In genomic region chr2:71860381-71860926, GRCh38 we compare ENCODE assay signal across 35 cellular contexts.
"Had no signal": no experiment of that assay in that cellular context is flagged by ENCODE, and none has a peak within 500 bp of the region (broad histone marks: within the 10 kb centered on the region; RNA-seq: fewer than 3 reads in every experiment).

No MANE protein-coding gene starts in this region.

- H3K4me1 ChIP-seq: adrenal gland, body of pancreas, esophagus squamous epithelium, gastroesophageal sphincter had no signal

- H3K27ac Mint-ChIP-seq: activated CD4-positive, alpha-beta memory T cell treated with anti-CD3 and anti-CD28 coated beads for 36 hours; activated CD4-positive, alpha-beta T cell treated with anti-CD3 and anti-CD28 coated beads for 36 hours; activated CD4-positive, alpha-beta T cell treated with anti-CD3 and anti-CD28 coated beads, Interleukin-2, amount 10 ng/mL, durations not matched to agents 24 days and 14 days; activated CD8-positive, alpha-beta memory T cell treated with anti-CD3 and anti-CD28 coated beads, Interleukin-2, amount 10 ng/mL, durations not matched to agents 7 days and 5 days; activated CD8-positive, alpha-beta T cell treated with anti-CD3 and anti-CD28 coated beads, Interleukin-2, amount 10 ng/mL, durations not matched to agents 7 days and 5 days; activated naive CD4-positive, alpha-beta T cell treated with anti-CD3 and anti-CD28 coated beads for 36 hours; activated naive CD4-positive, alpha-beta T cell treated with anti-CD3 and anti-CD28 coated beads, Interleukin-2, amount 50 U/mL, for 24 hours; activated naive CD8-positive, alpha-beta T cell treated with anti-CD3 and anti-CD28 coated beads for 36 hours; activated naive CD8-positive, alpha-beta T cell treated with anti-CD3 and anti-CD28 coated beads, Interleukin-2, amount 50 U/mL, for 24 hours; activated T-helper 1 cell treated with anti-CD3 and anti-CD28 coated beads, Interleukin-12 subunit alpha, Interleukin-12 subunit beta, Interleukin-2, Interleukin-4 antibody, amounts not matched to agents 30 ng/mL and 10 ng/mL and 1 ng/mL, durations not matched to agents 14 hours and 24 hours and 36 hours; activated T-helper 2 cell treated with anti-CD3 and anti-CD28 coated beads, Interferon-gamma antibody, Interleukin-2, Interleukin-4, amounts not matched to agents 10 μg/mL and 5 μg/mL and 100 μg/mL, durations not matched to agents 14 hours and 24 hours and 36 hours; effector memory CD8-positive, alpha-beta T cell; T-helper 17 cell; T-helper 2 cell treated with Interferon-gamma antibody and Interleukin-4, amounts not matched to agents 5 μg/mL and 100 μg/mL, for 36 hours had no signal

- H3K4me1 Mint-ChIP-seq: activated CD4-positive, alpha-beta T cell treated with anti-CD3 and anti-CD28 coated beads for 36 hours; activated CD4-positive, alpha-beta T cell treated with anti-CD3 and anti-CD28 coated beads, Interleukin-2, amount 10 ng/mL, durations not matched to agents 24 days and 14 days; activated CD8-positive, alpha-beta memory T cell treated with anti-CD3 and anti-CD28 coated beads, Interleukin-2, amount 10 ng/mL, durations not matched to agents 7 days and 5 days; activated naive CD4-positive, alpha-beta T cell treated with anti-CD3 and anti-CD28 coated beads, Interleukin-2, amount 50 U/mL, for 24 hours; activated naive CD8-positive, alpha-beta T cell treated with anti-CD3 and anti-CD28 coated beads for 36 hours; activated naive CD8-positive, alpha-beta T cell treated with anti-CD3 and anti-CD28 coated beads, Interleukin-2, amount 50 U/mL, for 24 hours; central memory CD8-positive, alpha-beta T cell; T-helper 17 cell had no signal

- DNase-seq: activated CD4-positive, alpha-beta memory T cell treated with anti-CD3 and anti-CD28 coated beads for 36 hours; activated CD4-positive, alpha-beta T cell treated with anti-CD3 and anti-CD28 coated beads for 36 hours; activated CD4-positive, alpha-beta T cell treated with anti-CD3 and anti-CD28 coated beads, Interleukin-2, amount 10 ng/mL, durations not matched to agents 24 days and 14 days; activated CD4-positive, CD25-positive, alpha-beta regulatory T cell; activated CD4-positive, CD25-positive, alpha-beta regulatory T cell treated with anti-CD3 and anti-CD28 coated beads, Interleukin-2, amount 50 U/mL, for 72 hours; activated CD8-positive, alpha-beta memory T cell treated with anti-CD3 and anti-CD28 coated beads, Interleukin-2, amount 10 ng/mL, durations not matched to agents 7 days and 5 days; activated CD8-positive, alpha-beta memory T cell treated with anti-CD3 and anti-CD28 coated beads, Interleukin-2, amount 50 U/mL, for 4 hours; activated CD8-positive, alpha-beta T cell treated with anti-CD3 and anti-CD28 coated beads, Interleukin-2, amount 10 ng/mL, durations not matched to agents 7 days and 5 days; activated effector memory CD4-positive, alpha-beta T cell treated with anti-CD3 and anti-CD28 coated beads, Interleukin-2, amount 50 U/mL, for 16 hours; activated naive CD4-positive, alpha-beta T cell treated with anti-CD3 and anti-CD28 coated beads for 36 hours; activated naive CD8-positive, alpha-beta T cell treated with anti-CD3 and anti-CD28 coated beads for 36 hours; activated naive CD8-positive, alpha-beta T cell treated with anti-CD3 and anti-CD28 coated beads, Interleukin-2, amount 50 U/mL, for 24 hours; activated T-cell treated with anti-CD3 and anti-CD28 coated beads, Interleukin-2, amount 50 U/mL, for 1 hour; activated T-cell treated with anti-CD3 and anti-CD28 coated beads, Interleukin-2, amount 50 U/mL, for 48 hours; amygdala; aorta; body of pancreas; cortex of kidney; dermis blood vessel endothelial cell; effector CD4-positive, alpha-beta T cell; effector memory CD8-positive, alpha-beta T cell; esophagus squamous epithelium; foreskin melanocyte; T-helper 1 cell; T-helper 17 cell; T1000 had no signal

- H3K27ac ChIP-seq: adrenal gland, body of pancreas, cardiac muscle cell, epithelial cell of prostate, esophagus squamous epithelium, gastroesophageal sphincter had no signal

- H3K4me3 ChIP-seq: adrenal gland, body of pancreas, cardiac muscle cell, esophagus squamous epithelium, gastroesophageal sphincter had no signal

- H3K36me3 Mint-ChIP-seq: activated CD4-positive, alpha-beta memory T cell treated with anti-CD3 and anti-CD28 coated beads for 36 hours; activated CD8-positive, alpha-beta memory T cell treated with anti-CD3 and anti-CD28 coated beads, Interleukin-2, amount 10 ng/mL, durations not matched to agents 7 days and 5 days; activated naive CD4-positive, alpha-beta T cell treated with anti-CD3 and anti-CD28 coated beads, Interleukin-2, amount 50 U/mL, for 24 hours; activated naive CD8-positive, alpha-beta T cell treated with anti-CD3 and anti-CD28 coated beads for 36 hours had no signal

- ATAC-seq: activated CD4-positive, alpha-beta T cell treated with anti-CD3 and anti-CD28 coated beads for 36 hours; activated CD8-positive, alpha-beta memory T cell treated with anti-CD3 and anti-CD28 coated beads, Interleukin-2, amount 10 ng/mL, durations not matched to agents 7 days and 5 days; activated CD8-positive, alpha-beta T cell treated with anti-CD3 and anti-CD28 coated beads, Interleukin-2, amount 10 ng/mL, durations not matched to agents 7 days and 5 days; activated naive CD8-positive, alpha-beta T cell treated with anti-CD3 and anti-CD28 coated beads, Interleukin-2, amount 50 U/mL, for 24 hours; body of pancreas; effector memory CD8-positive, alpha-beta T cell; gastroesophageal sphincter; T-helper 17 cell had no signal

- H3K36me3 ChIP-seq: adrenal gland, cardiac muscle cell, esophagus squamous epithelium, gastroesophageal sphincter had no signal

- H3K27me3 ChIP-seq: adrenal gland, body of pancreas, cardiac muscle cell, esophagus squamous epithelium had no signal

- H3K9me3 ChIP-seq: adrenal gland, body of pancreas had no signal

- H3K27me3 Mint-ChIP-seq: activated CD4-positive, alpha-beta T cell treated with anti-CD3 and anti-CD28 coated beads, Interleukin-2, amount 10 ng/mL, durations not matched to agents 24 days and 14 days; activated CD8-positive, alpha-beta memory T cell treated with anti-CD3 and anti-CD28 coated beads, Interleukin-2, amount 10 ng/mL, durations not matched to agents 7 days and 5 days had no signal

- H3K4me3 Mint-ChIP-seq: activated CD4-positive, alpha-beta memory T cell treated with anti-CD3 and anti-CD28 coated beads for 36 hours; activated CD4-positive, alpha-beta T cell treated with anti-CD3 and anti-CD28 coated beads for 36 hours; activated CD4-positive, alpha-beta T cell treated with anti-CD3 and anti-CD28 coated beads, Interleukin-2, amount 10 ng/mL, durations not matched to agents 24 days and 14 days; activated CD8-positive, alpha-beta memory T cell treated with anti-CD3 and anti-CD28 coated beads, Interleukin-2, amount 10 ng/mL, durations not matched to agents 7 days and 5 days; activated CD8-positive, alpha-beta T cell treated with anti-CD3 and anti-CD28 coated beads, Interleukin-2, amount 10 ng/mL, durations not matched to agents 7 days and 5 days; activated naive CD4-positive, alpha-beta T cell treated with anti-CD3 and anti-CD28 coated beads for 36 hours; activated naive CD4-positive, alpha-beta T cell treated with anti-CD3 and anti-CD28 coated beads, Interleukin-2, amount 50 U/mL, for 24 hours; activated naive CD8-positive, alpha-beta T cell treated with anti-CD3 and anti-CD28 coated beads for 36 hours; activated naive CD8-positive, alpha-beta T cell treated with anti-CD3 and anti-CD28 coated beads, Interleukin-2, amount 50 U/mL, for 24 hours; activated T-helper 1 cell treated with anti-CD3 and anti-CD28 coated beads, Interleukin-12 subunit alpha, Interleukin-12 subunit beta, Interleukin-2, Interleukin-4 antibody, amounts not matched to agents 30 ng/mL and 10 ng/mL and 1 ng/mL, durations not matched to agents 14 hours and 24 hours and 36 hours; central memory CD8-positive, alpha-beta T cell; effector memory CD8-positive, alpha-beta T cell; T-helper 17 cell; T-helper 2 cell treated with Interferon-gamma antibody and Interleukin-4, amounts not matched to agents 5 μg/mL and 100 μg/mL, for 36 hours had no signal

- H3K9me3 Mint-ChIP-seq: activated CD4-positive, alpha-beta memory T cell treated with anti-CD3 and anti-CD28 coated beads for 36 hours; activated naive CD4-positive, alpha-beta T cell treated with anti-CD3 and anti-CD28 coated beads, Interleukin-2, amount 50 U/mL, for 24 hours; activated naive CD8-positive, alpha-beta T cell treated with anti-CD3 and anti-CD28 coated beads for 36 hours; activated T-helper 1 cell treated with anti-CD3 and anti-CD28 coated beads, Interleukin-12 subunit alpha, Interleukin-12 subunit beta, Interleukin-2, Interleukin-4 antibody, amounts not matched to agents 30 ng/mL and 10 ng/mL and 1 ng/mL, durations not matched to agents 14 hours and 24 hours and 36 hours; activated T-helper 2 cell treated with anti-CD3 and anti-CD28 coated beads, Interferon-gamma antibody, Interleukin-2, Interleukin-4, amounts not matched to agents 10 μg/mL and 5 μg/mL and 100 μg/mL, durations not matched to agents 14 hours and 24 hours and 36 hours; central memory CD8-positive, alpha-beta T cell; T-helper 2 cell treated with Interferon-gamma antibody and Interleukin-4, amounts not matched to agents 5 μg/mL and 100 μg/mL, for 36 hours had no signal
